19 cellular contexts compared by ENCODE assay signal in genomic region chr22:45644714-45645113, GRCh38.
"Had no signal": no experiment of that assay in that cellular context is flagged by ENCODE, and none has a peak within 500 bp of the region (broad histone marks: within the 10 kb centered on the region; RNA-seq: fewer than 3 reads in every experiment).

No MANE protein-coding gene starts in this region.

- H3K4me1 ChIP-seq: uterus had no signal

- H3K36me3 Mint-ChIP-seq: activated naive CD4-positive, alpha-beta T cell treated with anti-CD3 and anti-CD28 coated beads, Interleukin-2, amount 50 U/mL, for 72 hours; natural killer cell treated with Interleukin-12 subunit alpha and Interleukin-12 subunit beta and Interleukin-15 and Interleukin-18, amount 100 ng/mL, for 72 hours had no signal

- H3K79me2 ChIP-seq: hepatocyte had no signal

- DNase-seq: activated CD4-positive, alpha-beta T cell treated with anti-CD3 and anti-CD28 coated beads, Interleukin-2, amount 10 ng/mL, durations not matched to agents 7 days and 5 days; activated CD8-positive, alpha-beta T cell treated with anti-CD3 and anti-CD28 coated beads, Interleukin-2, amount 10 ng/mL, durations not matched to agents 7 days and 5 days; activated gamma-delta T cell treated with Interleukin-2 at 50 U/mL for 16 hours; effector memory CD4-positive, alpha-beta T cell; foreskin fibroblast; left colon; stimulated activated CD4-positive, alpha-beta T cell treated with anti-CD3 and anti-CD28 coated beads, Interleukin-12 subunit alpha, Interleukin-12 subunit beta, amount 100 ng/mL, for 4 hours; stimulated activated CD4-positive, alpha-beta T cell treated with anti-CD3 and anti-CD28 coated beads, Interleukin-1b, Interleukin-23, amount 100 ng/mL, for 48 hours; stimulated activated CD8-positive, alpha-beta memory T cell treated with anti-CD3 and anti-CD28 coated beads, Interleukin-4, amount 100 ng/mL, for 48 hours; stimulated activated naive CD4-positive, alpha-beta T cell treated with Interleukin-2 at 50 U/mL for 16 hours; uterus had no signal

- H3K4me3 ChIP-seq: adrenal gland, hepatocyte, lung, tibial artery, uterus had no signal

- H3K36me3 ChIP-seq: adrenal gland, breast epithelium, tibial artery, uterus had no signal

- H3K27me3 ChIP-seq: breast epithelium, uterus had no signal

- H3K27ac ChIP-seq: adrenal gland, breast epithelium, hepatocyte, tibial artery, uterus had no signal

- H3K9me3 Mint-ChIP-seq: activated CD4-positive, alpha-beta T cell treated with anti-CD3 and anti-CD28 coated beads, Interleukin-2, amount 10 ng/mL, durations not matched to agents 7 days and 5 days; activated naive CD4-positive, alpha-beta T cell treated with anti-CD3 and anti-CD28 coated beads, Interleukin-2, amount 50 U/mL, for 72 hours; activated T-helper 1 cell treated with anti-CD3 and anti-CD28 coated beads, Interleukin-12 subunit alpha, Interleukin-12 subunit beta, Interleukin-2, Interleukin-4 antibody, amounts not matched to agents 30 ng/mL and 10 ng/mL and 1 ng/mL, durations not matched to agents 14 hours and 24 hours and 36 hours; natural killer cell treated with Interleukin-12 subunit alpha and Interleukin-12 subunit beta and Interleukin-15 and Interleukin-18, amount 100 ng/mL, for 72 hours had no signal

- H3K4me3 Mint-ChIP-seq: activated CD4-positive, alpha-beta T cell treated with anti-CD3 and anti-CD28 coated beads, Interleukin-2, amount 10 ng/mL, durations not matched to agents 7 days and 5 days; activated T-helper 1 cell treated with anti-CD3 and anti-CD28 coated beads, Interleukin-12 subunit alpha, Interleukin-12 subunit beta, Interleukin-2, Interleukin-4 antibody, amounts not matched to agents 30 ng/mL and 10 ng/mL and 1 ng/mL, durations not matched to agents 14 hours and 24 hours and 36 hours; natural killer cell treated with Interleukin-12 subunit alpha and Interleukin-12 subunit beta and Interleukin-15 and Interleukin-18, amount 100 ng/mL, for 72 hours had no signal

- H3K27ac Mint-ChIP-seq: activated CD4-positive, alpha-beta T cell treated with anti-CD3 and anti-CD28 coated beads, Interleukin-2, amount 10 ng/mL, durations not matched to agents 7 days and 5 days; activated CD8-positive, alpha-beta T cell treated with anti-CD3 and anti-CD28 coated beads, Interleukin-2, amount 10 ng/mL, durations not matched to agents 7 days and 5 days; activated naive CD4-positive, alpha-beta T cell treated with anti-CD3 and anti-CD28 coated beads, Interleukin-2, amount 50 U/mL, for 72 hours; activated T-helper 1 cell treated with anti-CD3 and anti-CD28 coated beads, Interleukin-12 subunit alpha, Interleukin-12 subunit beta, Interleukin-2, Interleukin-4 antibody, amounts not matched to agents 30 ng/mL and 10 ng/mL and 1 ng/mL, durations not matched to agents 14 hours and 24 hours and 36 hours; natural killer cell treated with Interleukin-12 subunit alpha and Interleukin-12 subunit beta and Interleukin-15 and Interleukin-18, amount 100 ng/mL, for 72 hours had no signal

- H3K9me3 ChIP-seq: adrenal gland, breast epithelium, tibial artery, uterus had no signal
